ENCODE assay signal across 34 cellular contexts in the genomic region with DNA sequence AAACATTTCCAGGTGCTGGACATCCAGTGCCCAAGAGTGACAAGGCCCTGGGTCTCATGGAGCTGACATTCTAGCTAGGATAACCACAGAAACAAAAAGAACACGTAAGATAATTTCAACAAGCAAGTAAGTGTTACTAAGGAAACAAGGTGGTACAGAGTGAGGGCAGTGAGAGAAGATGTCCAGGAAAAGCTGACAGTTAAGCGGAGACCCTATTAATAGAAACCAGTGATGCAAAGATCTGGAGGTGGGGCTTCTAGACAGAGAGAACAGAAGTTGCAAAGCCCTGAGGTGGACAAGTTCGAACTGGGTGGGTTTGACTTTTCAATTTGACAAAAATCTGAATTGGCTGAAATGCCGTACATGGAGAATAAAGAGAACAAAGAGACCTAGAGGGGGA.
"Had no signal": no experiment of that assay in that cellular context is flagged by ENCODE, and none has a peak within 500 bp of the region (broad histone marks: within the 10 kb centered on the region; RNA-seq: fewer than 3 reads in every experiment).

No MANE protein-coding gene starts in this region.

- H3K27ac ChIP-seq: KMS-11 had no signal

- H3K9me3 ChIP-seq: MG63 had no signal

- H3K4me3 ChIP-seq: MG63 had no signal

- DNase-seq: Karpas-422, Kasumi-1, KG1, MG63, MM.1S, MV-4-11, NCI-H1048, NCI-H1092, NCI-H1092 treated with DMSO at 0.1 percent for 48 hours, NCI-H1105, NCI-H1105 treated with DMSO at 0.1 percent for 48 hours, NCI-H1417, NCI-H1417 treated with DMSO at 0.1 percent for 48 hours, NCI-H1436, NCI-H1436 treated with DMSO at 0.1 percent for 48 hours, NCI-H146, NCI-H1694, NCI-H1694 treated with DMSO at 0.1 percent for 48 hours, NCI-H187, NCI-H187 treated with DMSO at 0.1 percent for 48 hours, NCI-H1930, NCI-H2029, NCI-H2029 treated with DMSO at 0.1 percent for 48 hours, NCI-H2081, NCI-H2081 treated with DMSO at 0.1 percent for 48 hours, NCI-H2107, NCI-H2171, NCI-H2171 treated with DMSO at 0.1 percent for 48 hours, NCI-H2227 treated with DMSO at 0.1 percent for 48 hours, NCI-H226, NCI-H345, NCI-H446, NCI-H446 treated with DMSO at 0.1 percent for 48 hours had no signal

- H3K4me2 ChIP-seq: KMS-11 had no signal

- H3K9ac ChIP-seq: KMS-11 had no signal

- H3K36me3 ChIP-seq: MG63 had no signal

- H3K27me3 ChIP-seq: MG63 had no signal
